2 cellular contexts compared by ENCODE assay signal in the genomic region with DNA sequence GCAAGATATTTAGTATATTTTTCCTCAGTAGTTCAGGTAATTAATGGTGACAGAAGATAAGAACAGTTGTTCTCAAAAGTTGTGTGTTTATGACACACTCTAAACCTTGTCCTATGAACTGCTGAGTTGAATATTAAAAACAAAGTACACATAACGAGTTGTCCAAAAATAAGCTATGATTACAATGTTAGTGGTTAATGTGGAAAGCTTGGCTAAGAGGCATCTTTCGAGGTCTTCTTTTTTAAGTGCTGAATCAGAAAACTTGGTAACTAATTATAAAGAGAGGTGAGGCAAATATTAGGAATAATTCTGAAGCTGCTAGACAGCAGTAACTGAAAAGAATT.
TF ChIP-seq lines count a peak whose summit lies in the region.

No MANE protein-coding gene starts in this region.

TF ChIP-seq in SK-N-SH, 30 proteins besides CTCF, POLR2A, EP300 and RAD21 (continued from another document):
- TF ChIP-seq REST (IDR thresholded peaks at IDR 0.05; ENCODE audit: low read depth, low read length): no peak

TF ChIP-seq in SK-N-SH treated with all-trans-retinoic acid at 6 μM for 48 hours, 23 proteins besides CTCF, POLR2A, EP300 and RAD21 (continued from another document):
- TF ChIP-seq PATZ1 (CRISPR knock-in tag; IDR thresholded peaks at IDR 0.05; ENCODE audit: borderline replicate concordance) (no peak), ESRRG (CRISPR knock-in tag; IDR thresholded peaks at IDR 0.05) (no peak), ZNF70 (CRISPR knock-in tag; IDR thresholded peaks at IDR 0.05) (no peak), TSHZ2 (CRISPR knock-in tag; IDR thresholded peaks at IDR 0.05) (no peak), ZFP30 (CRISPR knock-in tag; IDR thresholded peaks at IDR 0.05) (no peak), ZFP3 (CRISPR knock-in tag; IDR thresholded peaks at IDR 0.05) (no peak), PPARA (CRISPR knock-in tag; IDR thresholded peaks at IDR 0.05; ENCODE audit: borderline replicate concordance) (no peak), SNAI2 (CRISPR knock-in tag; IDR thresholded peaks at IDR 0.05) (no peak), RARB (CRISPR knock-in tag; IDR thresholded peaks at IDR 0.05) (no peak), CREB5 (CRISPR knock-in tag; IDR thresholded peaks at IDR 0.05; ENCODE audit: low read depth) (no peak), OSR1 (CRISPR knock-in tag; IDR thresholded peaks at IDR 0.05) (no peak), ZNF8 (CRISPR knock-in tag; IDR thresholded peaks at IDR 0.05) (no peak), TCF4 (CRISPR knock-in tag; IDR thresholded peaks at IDR 0.05; ENCODE audit: borderline replicate concordance) (no peak), TOX (CRISPR knock-in tag; IDR thresholded peaks at IDR 0.05; ENCODE audit: borderline replicate concordance) (no peak), ISL1 (CRISPR knock-in tag; IDR thresholded peaks at IDR 0.05) (no peak), GLIS3 (CRISPR knock-in tag; IDR thresholded peaks at IDR 0.05) (no peak), ARNTL (CRISPR knock-in tag; IDR thresholded peaks at IDR 0.05; ENCODE audit: borderline replicate concordance, low read depth) (no peak), ZNF565 (CRISPR knock-in tag; conservative IDR thresholded peaks at IDR 0.05; ENCODE audit: low read depth) (no peak)
